ENCODE assay signal across 11 cellular contexts in the genomic region with DNA sequence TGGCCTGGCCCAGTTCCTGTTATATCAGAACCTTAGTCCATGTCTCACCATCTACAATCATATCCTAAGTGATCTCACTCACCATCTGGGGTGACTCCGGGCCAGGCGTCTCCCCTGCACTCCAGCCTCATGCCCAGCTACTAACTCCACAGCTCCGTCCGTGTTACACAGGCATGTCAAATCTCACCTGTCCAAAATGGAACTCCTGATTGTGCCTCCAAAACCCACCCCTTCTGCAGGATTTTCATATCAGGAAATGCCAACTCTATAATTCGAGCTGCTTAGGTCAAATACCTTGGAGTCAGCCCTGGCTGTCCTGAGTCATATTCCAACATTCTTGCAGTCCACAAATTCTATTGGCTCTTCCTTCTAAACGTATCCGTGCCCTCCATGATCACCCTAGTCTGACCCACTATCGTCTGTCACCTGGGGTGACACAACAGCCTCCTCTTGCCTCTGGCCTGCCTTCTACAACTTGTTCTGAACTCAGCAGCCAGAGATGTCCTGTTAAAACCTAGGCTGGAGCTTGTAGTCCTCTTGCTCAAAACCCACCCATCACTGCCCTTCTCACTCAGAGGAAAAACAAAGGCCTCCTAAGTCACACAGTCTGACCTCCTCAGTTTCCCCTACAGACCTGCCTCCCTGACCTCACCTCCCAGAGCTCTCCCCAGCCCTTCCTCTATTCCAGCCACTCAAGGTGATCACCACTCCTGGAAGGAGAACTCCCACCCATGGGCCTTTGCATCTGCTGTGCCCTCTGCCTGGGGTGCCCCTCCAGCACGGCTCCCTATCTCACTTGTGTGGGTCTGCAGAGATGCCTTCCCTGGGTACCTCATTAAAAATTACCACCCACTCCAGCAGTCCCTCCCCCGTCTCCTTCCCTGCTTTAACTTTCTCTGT.
DNase-seq lines count a peak whose midpoint lies in the region; ATAC-seq, FAIRE-seq and TF ChIP-seq lines count a peak whose summit lies in the region.
"Had no signal": no experiment of that assay in that cellular context is flagged by ENCODE, and none has a peak within 500 bp of the region (broad histone marks: within the 10 kb centered on the region; RNA-seq: fewer than 3 reads in every experiment).

No MANE protein-coding gene starts in this region.

- intact Hi-C loops in heart right ventricle (cut with DNase I) (loop anchor here in 4 of 10 donors (10.0 kb wide), 4 partner anchors 75 to 335 kb away; a partner anchor contains a TSS), cardiac septum (cut with DNase I) (loop anchor here (10.0 kb wide), 1 partner anchor 325 kb away; no protein-coding TSS in a partner anchor)

- 89 to 92% methylated on average over 10 of the region's 10 CpGs for WGBS in heart right ventricle, 2 donors

- H3K27ac ChIP-seq in heart right ventricle (peak overlapping the region in 6 of 10 donors; percentile 72 to 88 (median 82)), brain microvascular endothelial cell (peak overlapping the region; percentile 78), layer of hippocampus (ENCODE audit: low read depth, low read length) (peak overlapping the region; percentile 75)
- H3K27ac ChIP-seq: cardiac muscle cell had no signal

- no peak for TF ChIP-seq CTCF in heart right ventricle (IDR thresholded peaks at IDR 0.05)
- TF ChIP-seq CTCF in brain microvascular endothelial cell (IDR thresholded peaks at IDR 0.05; ENCODE audit: low read depth, low read length, missing control alignments), result no peak

- DNase-seq in heart right ventricle, result no peak
- no peak for DNase-seq in cardiac septum (ENCODE audit: low spot score)
- DNase-seq in brain microvascular endothelial cell, result peak; percentile 51
- peak; percentile 40 for DNase-seq in urothelium cell line (ENCODE audit: low spot score)
- no peak for DNase-seq in NCI-H2081 (lab: John Stamatoyannopoulos, UW)
- DNase-seq: GF-D8; naive thymus-derived CD4-positive, alpha-beta T cell had no signal

- no peaks in the 10 kb centered on the region for H3K9me3 ChIP-seq in heart right ventricle

- peaks cover 15 to 58% (median 36%) of the 10 kb centered on the region in 9 donors for H3K4me1 ChIP-seq in heart right ventricle

- ATAC-seq in heart right ventricle (no peak), GM19463 (IDR thresholded peaks at IDR 0.05; ENCODE audit: unreplicated experiment) (no peak), GM21360 (IDR thresholded peaks at IDR 0.05; ENCODE audit: unreplicated experiment) (no peak)
- ATAC-seq: naive thymus-derived CD4-positive, alpha-beta T cell had no signal

- no peaks in the 10 kb centered on the region for H3K27me3 ChIP-seq in heart right ventricle
- no peaks in the 10 kb centered on the region for H3K27me3 ChIP-seq in brain microvascular endothelial cell (replicated peaks)
- H3K27me3 ChIP-seq in layer of hippocampus (ENCODE audit: control insufficient read depth, insufficient read depth, low read length), result no peaks in the 10 kb centered on the region

- in situ Hi-C loops in brain microvascular endothelial cell (cut with HindIII; ENCODE audit: low pct_ligation_motif_present, low sequenced_read_pairs), result no loop called here

- H3K36me3 ChIP-seq in heart right ventricle (no peaks in the 10 kb centered on the region), brain microvascular endothelial cell (replicated peaks) (no peaks in the 10 kb centered on the region)
- H3K36me3 ChIP-seq: cardiac muscle cell had no signal

- peak; percentile 62 for FAIRE-seq in urothelium cell line (lab: Jason Lieb, UNC)

- H3K4me3 ChIP-seq in heart right ventricle (no peak overlapping the region), brain microvascular endothelial cell (ENCODE audit: low read depth, low read length) (no peak overlapping the region)
- H3K4me3 ChIP-seq: cardiac muscle cell had no signal

Comparison
In these comparisons a context has a peak if more than half of its experiments do, and no peak if none do; other contexts are left out.
1. DNase-seq: peak in brain microvascular endothelial cell (single experiment) and urothelium cell line (single experiment); none in heart right ventricle (0 of 2), cardiac septum (single experiment) and NCI-H2081 (0 of 2).
2. Peak in every context shown above with its lines, with median percentiles within 50 percentile points of each other: H3K27ac ChIP-seq.